In genomic region chr10:89297791-89298190, GRCh38 we compare ENCODE assay signal across 1 cellular context.
TF ChIP-seq lines count a peak whose summit lies in the region.

No MANE protein-coding gene starts in this region.

TF ChIP-seq in GM23338, 12 proteins besides CTCF, POLR2A, EP300 and RAD21 (continued from another document):
- no peak for TF ChIP-seq REST (IDR thresholded peaks at IDR 0.05; ENCODE audit: unreplicated experiment)
- TF ChIP-seq JUNB (IDR thresholded peaks at IDR 0.05; ENCODE audit: unreplicated experiment) = no peak
